Comparison of ENCODE assay signal across 16 cellular contexts in the genomic region with DNA sequence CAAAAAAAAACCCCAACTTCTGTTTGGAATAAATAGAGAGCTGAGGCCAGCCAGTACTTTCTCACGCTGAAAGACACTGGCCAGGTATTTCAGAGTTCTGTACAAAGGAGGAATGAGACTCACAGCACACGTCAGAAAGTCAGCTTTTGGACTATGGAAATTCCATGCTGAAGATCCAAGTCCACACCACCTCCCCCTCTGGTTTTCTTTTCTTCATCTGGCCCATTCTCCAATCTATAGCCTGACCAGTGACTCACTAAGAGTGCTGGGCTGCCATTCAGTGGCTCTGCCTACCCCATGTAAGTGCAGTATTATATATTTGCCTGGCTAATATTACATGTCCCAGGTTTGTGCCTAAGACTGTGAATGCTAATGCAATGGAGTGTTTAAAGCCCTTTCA. TPM values are rescaled to one million over a fixed set of nuclear protein-coding genes. Genes with fewer than 3 reads are reported as not detected.
DNase-seq lines count a peak whose midpoint lies in the region; ATAC-seq, FAIRE-seq and TF ChIP-seq lines count a peak whose summit lies in the region.
"Had no signal": no experiment of that assay in that cellular context is flagged by ENCODE, and none has a peak within 500 bp of the region (broad histone marks: within the 10 kb centered on the region; RNA-seq: fewer than 3 reads in every experiment).

No MANE protein-coding gene starts in this region.

- POLR2A ChIA-PET in HEK293 (lab: Yijun Ruan, JAX), result interaction anchor here (0.6 kb wide), 1 partner anchor 73 kb away, joined by 3 read pairs; no protein-coding TSS in a partner anchor

- H3K9me3 ChIP-seq in HEK293 (ENCODE audit: control insufficient read depth, insufficient read depth, low read depth, low read length) (no peaks in the 10 kb centered on the region), SJCRH30 (replicated peaks) (no peaks in the 10 kb centered on the region), keratinocyte (ENCODE audit: control insufficient read depth, low read depth, low read length) (no peaks in the 10 kb centered on the region), sigmoid colon (no peaks in the 10 kb centered on the region)

- DNase-seq in SJCRH30 (no peak), keratinocyte (ENCODE audit: low read depth, low spot score) (no peak), sigmoid colon (no peak)
- DNase-seq: C1 segment of cervical spinal cord; CD4-positive, alpha-beta T cell; DMS79; GOT3; H9 had no signal

- ATAC-seq in GM18517 (IDR thresholded peaks at IDR 0.05; ENCODE audit: unreplicated experiment) (no peak), HG03442 (IDR thresholded peaks at IDR 0.05; ENCODE audit: unreplicated experiment) (no peak), GM19397 (IDR thresholded peaks at IDR 0.05; ENCODE audit: unreplicated experiment) (no peak)
- ATAC-seq: GM12878 had no signal

- H3K9me1 ChIP-seq in keratinocyte (ENCODE audit: control insufficient read depth, extremely low read depth, insufficient read depth, low read length), result no peaks in the 10 kb centered on the region

- no peak overlapping the region for H3K4me2 ChIP-seq in keratinocyte (ENCODE audit: control insufficient read depth, extremely low read depth, insufficient read depth, low read depth, low read length)

- 80 to 89% methylated on average over 2 of the region's 2 CpGs for WGBS in sigmoid colon, 2 donors

- H3K79me2 ChIP-seq in keratinocyte (ENCODE audit: control insufficient read depth, insufficient read depth, low read length), result no peaks in the 10 kb centered on the region

- CTCF ChIA-PET in HEK293 (lab: Yijun Ruan, JAX), result no interaction called here

- H4K20me1 ChIP-seq in keratinocyte (ENCODE audit: control insufficient read depth, extremely low read depth, insufficient read depth, low read length), result no peaks in the 10 kb centered on the region

- no peak for TF ChIP-seq CTCF in HEK293 (tag by site-specific recombination; IDR thresholded peaks at IDR 0.05)
- TF ChIP-seq CTCF in keratinocyte (optimal IDR thresholded peaks at IDR 0.05 in 1 of 3, IDR thresholded peaks at IDR 0.05 in 1 of 3, conservative IDR thresholded peaks at IDR 0.05 in 1 of 3; ENCODE audit: extremely low read depth in 1 of 3, insufficient read depth in 2 of 3, low read length in 3 of 3), result no peak
- no peak for TF ChIP-seq CTCF in sigmoid colon (IDR thresholded peaks at IDR 0.05)

- no peak overlapping the region for H3K9ac ChIP-seq in keratinocyte (ENCODE audit: control insufficient read depth, extremely low read depth, insufficient read depth, low read length)

- FAIRE-seq in keratinocyte (lab: Jason Lieb, UNC), result peak; percentile 9
- FAIRE-seq: A204.1, GM12878, GM18507 had no signal

- no peak for TF ChIP-seq POLR2A in sigmoid colon (IDR thresholded peaks at IDR 0.05)

- H3K4me1 ChIP-seq in HEK293 (ENCODE audit: control insufficient read depth, insufficient read depth, low read length) (no peaks in the 10 kb centered on the region), SJCRH30 (peaks cover 59% of the 10 kb centered on the region), keratinocyte (ENCODE audit: control insufficient read depth, extremely low read depth, insufficient read depth, low read length) (peaks cover 20% of the 10 kb centered on the region), sigmoid colon (peaks cover 0 to 77% (median 67%) of the 10 kb centered on the region in 4 donors)

- H2AFZ ChIP-seq in keratinocyte (ENCODE audit: control insufficient read depth, low read length), result no peak overlapping the region

- H3K27me3 ChIP-seq in SJCRH30 (no peaks in the 10 kb centered on the region), keratinocyte (ENCODE audit: control insufficient read depth, extremely low read depth, insufficient read depth, low read length) (no peaks in the 10 kb centered on the region), sigmoid colon (no peaks in the 10 kb centered on the region)

- no peak overlapping the region for H3K27ac ChIP-seq in HEK293 (ENCODE audit: extremely low read depth, low read depth, low read length)
- H3K27ac ChIP-seq in SJCRH30, result peak overlapping the region; percentile 89
- no peak overlapping the region for H3K27ac ChIP-seq in keratinocyte (ENCODE audit: control insufficient read depth, insufficient read depth, low read length)
- H3K27ac ChIP-seq in sigmoid colon, result peak overlapping the region in 3 of 4 donors; percentile 18 to 66 (median 34)

- no peak for TF ChIP-seq EP300 in sigmoid colon (IDR thresholded peaks at IDR 0.05)

- dilution Hi-C loops in keratinocyte (cut with MboI; ENCODE audit: extremely low pct_ligation_motif_present, low sequenced_read_pairs), result no loop called here

- H3K36me3 ChIP-seq in HEK293 (ENCODE audit: control insufficient read depth in 2 of 2, insufficient read depth in 1 of 2, low read length in 2 of 2) (peaks cover 0 to 14% of the 10 kb centered on the region in 2 experiments; a peak in 1 of 3 replicates), SJCRH30 (peaks cover 19% of the 10 kb centered on the region), keratinocyte (ENCODE audit: control insufficient read depth in 2 of 2, extremely low read depth in 1 of 2, insufficient read depth in 2 of 2, low read length in 2 of 2) (peaks cover 0 to 1% of the 10 kb centered on the region in 2 experiments), sigmoid colon (peaks cover 0 to 35% (median 5%) of the 10 kb centered on the region in 4 donors)

- no peak overlapping the region for H3K4me3 ChIP-seq in HEK293 (ENCODE audit: low read depth, low read length)
- H3K4me3 ChIP-seq in SJCRH30, result peak overlapping the region; percentile 31
- H3K4me3 ChIP-seq in keratinocyte (ENCODE audit: control insufficient read depth in 2 of 3, extremely low read depth in 1 of 3, insufficient read depth in 2 of 3, low read depth in 1 of 3, low read length in 3 of 3), result no peak overlapping the region
- H3K4me3 ChIP-seq in sigmoid colon, result no peak overlapping the region
- H3K4me3 ChIP-seq: GM12878 had no signal

- intact Hi-C loops in sigmoid colon (cut with DNase I), result no loop called here

TF ChIP-seq in HEK293, 187 proteins besides CTCF, POLR2A, EP300 and RAD21:
- TF ChIP-seq, protein P1, sequence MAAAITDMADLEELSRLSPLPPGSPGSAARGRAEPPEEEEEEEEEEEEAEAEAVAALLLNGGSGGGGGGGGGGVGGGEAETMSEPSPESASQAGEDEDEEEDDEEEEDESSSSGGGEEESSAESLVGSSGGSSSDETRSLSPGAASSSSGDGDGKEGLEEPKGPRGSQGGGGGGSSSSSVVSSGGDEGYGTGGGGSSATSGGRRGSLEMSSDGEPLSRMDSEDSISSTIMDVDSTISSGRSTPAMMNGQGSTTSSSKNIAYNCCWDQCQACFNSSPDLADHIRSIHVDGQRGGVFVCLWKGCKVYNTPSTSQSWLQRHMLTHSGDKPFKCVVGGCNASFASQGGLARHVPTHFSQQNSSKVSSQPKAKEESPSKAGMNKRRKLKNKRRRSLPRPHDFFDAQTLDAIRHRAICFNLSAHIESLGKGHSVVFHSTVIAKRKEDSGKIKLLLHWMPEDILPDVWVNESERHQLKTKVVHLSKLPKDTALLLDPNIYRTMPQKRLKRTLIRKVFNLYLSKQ (tag by site-specific recombination; IDR thresholded peaks at IDR 0.05; ENCODE audit: borderline replicate concordance), result no peak
- no peak for TF ChIP-seq ZNF843 (tag by site-specific recombination; IDR thresholded peaks at IDR 0.05)
- TF ChIP-seq SP7 (tag by site-specific recombination; IDR thresholded peaks at IDR 0.05), result no peak
- peak; percentile 72 for TF ChIP-seq ZNF449 (tag by site-specific recombination; IDR thresholded peaks at IDR 0.05)
- no peak for TF ChIP-seq MEIS1 (CRISPR knock-in tag; IDR thresholded peaks at IDR 0.05; ENCODE audit: borderline replicate concordance)

RNA-seq across cellular contexts. Expression of gene BOC, which starts 13.9 kb away (rescaled TPM):
- total RNA-seq in SJCRH30 (2014; rRNA removed; shearing (Covaris generic)), result 13.4 and 15.3 TPM in 2 replicates
- 9.3 to 11.3 TPM (median 11.2 TPM) in 3 replicates for polyA plus RNA-seq in keratinocyte
- 7.9 TPM for polyA plus RNA-seq in keratinocyte (2011; ENCODE audit: low read depth)
- 8.5 and 12.4 TPM in 2 replicates for polyA plus RNA-seq in keratinocyte (2011; cell fraction: cytosol; rRNA removed)
- polyA plus RNA-seq in keratinocyte (2011; cell fraction: nucleus; rRNA removed), result 17.8 and 22.0 TPM in 2 replicates
- polyA plus RNA-seq in keratinocyte (2012; ENCODE audit: low replicate concordance), result 5.5 and 8.0 TPM in 2 replicates
- polyA minus RNA-seq in keratinocyte, result 16.0 to 20.6 TPM (median 16.2 TPM) in 3 replicates
- 5.9 TPM for polyA minus RNA-seq in keratinocyte (2011; cell fraction: cytosol; rRNA and poly(A)+ RNA removed)
- polyA minus RNA-seq in keratinocyte (2011; cell fraction: nucleus; rRNA and poly(A)+ RNA removed), result 16.7 and 20.6 TPM in 2 replicates
- 100 to 1,000 TPM in 2 of 4 donors, 10 to 100 TPM in 2; 80.3 to 122 (median 103) TPM for total RNA-seq in sigmoid colon
- 10 to 100 TPM in 1 of 3 donors, 1 to 10 TPM in 2; 1.6 to 10.6 (median 4.2) TPM for polyA plus RNA-seq in sigmoid colon
- total RNA-seq: CD4-positive, alpha-beta T cell; G401; GM12878 had no signal

Comparison
In these comparisons a context has a peak if more than half of its experiments do, and no peak if none do; other contexts are left out.
1. H3K27ac ChIP-seq: peak in SJCRH30 (single experiment) and sigmoid colon (3 of 4); none in HEK293 (single experiment) and keratinocyte (single experiment).